ENCODE assay signal across 13 cellular contexts in genomic region chr2:11553661-11554429, GRCh38. TPM values are rescaled to one million over a fixed set of nuclear protein-coding genes. Genes with fewer than 3 reads are reported as not detected.
DNase-seq lines count a peak whose midpoint lies in the region; ATAC-seq, FAIRE-seq and TF ChIP-seq lines count a peak whose summit lies in the region.
"Had no signal": no experiment of that assay in that cellular context is flagged by ENCODE, and none has a peak within 500 bp of the region (broad histone marks: within the 10 kb centered on the region; RNA-seq: fewer than 3 reads in every experiment).

No MANE protein-coding gene starts in this region.

- H2AFZ ChIP-seq in H9 (ENCODE audit: low read length) (no peak overlapping the region), hepatocyte (peak overlapping the region; percentile 28)

- H3K9me2 ChIP-seq in hepatocyte (replicated peaks; ENCODE audit: insufficient read depth), result no peaks in the 10 kb centered on the region

- FAIRE-seq in RCC 7860 (lab: Jason Lieb, UNC), result peak; percentile 68
- FAIRE-seq: small intestine had no signal

- no peak overlapping the region for H3K4me3 ChIP-seq in hepatocyte

- H3K4me1 Mint-ChIP-seq in H9, result peaks cover 27 to 47% of the 10 kb centered on the region in 2 experiments
- peaks cover 5% of the 10 kb centered on the region for H3K4me1 Mint-ChIP-seq in activated naive CD8-positive, alpha-beta T cell treated with anti-CD3 and anti-CD28 coated beads for 36 hours

- peaks cover 0 to 4% of the 10 kb centered on the region in 2 experiments; a peak in 1 of 5 replicates for H3K9me3 Mint-ChIP-seq in H9
- no peaks in the 10 kb centered on the region for H3K9me3 Mint-ChIP-seq in activated naive CD8-positive, alpha-beta T cell treated with anti-CD3 and anti-CD28 coated beads for 36 hours
- H3K9me3 Mint-ChIP-seq: activated CD8-positive, alpha-beta T cell treated with anti-CD3 and anti-CD28 coated beads for 36 hours had no signal

- H4K8ac ChIP-seq in H9 (replicated peaks; ENCODE audit: insufficient read length, low read depth, low read length), result no peak overlapping the region

- H4K5ac ChIP-seq in H9 (ENCODE audit: insufficient read length, low read depth, low read length), result no peak overlapping the region

- no peaks in the 10 kb centered on the region for H3K9me3 ChIP-seq in H9 (ENCODE audit: control insufficient read depth, low read depth, low read length)
- no peaks in the 10 kb centered on the region for H3K9me3 ChIP-seq in hepatocyte (ENCODE audit: low read depth)

- peak overlapping the region; percentile 6 for H3K18ac ChIP-seq in H9 (ENCODE audit: insufficient read length, low read depth, low read length)

- no peak overlapping the region for H3K4me3 Mint-ChIP-seq in H9
- no peak overlapping the region for H3K4me3 Mint-ChIP-seq in activated naive CD8-positive, alpha-beta T cell treated with anti-CD3 and anti-CD28 coated beads for 36 hours
- H3K4me3 Mint-ChIP-seq: activated CD8-positive, alpha-beta T cell treated with anti-CD3 and anti-CD28 coated beads for 36 hours had no signal

- no peak overlapping the region for H2BK12ac ChIP-seq in H9 (ENCODE audit: insufficient read length, low read depth, low read length)

- H3K79me2 ChIP-seq in H9 (ENCODE audit: insufficient read depth, low read length) (no peaks in the 10 kb centered on the region), hepatocyte (no peaks in the 10 kb centered on the region)

- no peaks in the 10 kb centered on the region for H3K27me3 ChIP-seq in H9 (ENCODE audit: insufficient read depth, low read length)
- H3K27me3 ChIP-seq in hepatocyte, result no peaks in the 10 kb centered on the region

- H3K79me1 ChIP-seq in H9 (ENCODE audit: insufficient read depth, low read depth, low read length, poor library complexity, severe bottlenecking), result no peaks in the 10 kb centered on the region

- H3K36me3 ChIP-seq in hepatocyte (replicated peaks; ENCODE audit: insufficient read depth, low read depth), result no peaks in the 10 kb centered on the region

- H3K27ac ChIP-seq in H9 (ENCODE audit: insufficient read length, low read depth, low read length), result no peak overlapping the region
- H3K27ac ChIP-seq in hepatocyte, result no peak overlapping the region

- no peak overlapping the region for H2AK5ac ChIP-seq in H9 (ENCODE audit: insufficient read length, low read length)

- no peak overlapping the region for H3K14ac ChIP-seq in H9 (ENCODE audit: insufficient read depth, low read length)

- H3K23me2 ChIP-seq in H9 (ENCODE audit: insufficient read length, low read depth, low read length, poor library complexity, severe bottlenecking), result no peaks in the 10 kb centered on the region

- peaks cover 0 to 4% (median 0%) of the 10 kb centered on the region in 3 experiments; a peak in 3 of 7 replicates for H3K36me3 Mint-ChIP-seq in H9 (ENCODE audit: insufficient read depth in 1 of 3, low read depth in 3 of 3)
- no peaks in the 10 kb centered on the region for H3K36me3 Mint-ChIP-seq in activated naive CD8-positive, alpha-beta T cell treated with anti-CD3 and anti-CD28 coated beads for 36 hours

- TF ChIP-seq CTCF in H9 (conservative IDR thresholded peaks at IDR 0.05) (no peak), hepatocyte (IDR thresholded peaks at IDR 0.05; ENCODE audit: poor library complexity) (no peak)

- H3K4me1 ChIP-seq in H9 (ENCODE audit: insufficient read depth, low read length), result peaks cover 10% of the 10 kb centered on the region; the same call in 1 of the 2 replicates
- peaks cover 9% of the 10 kb centered on the region for H3K4me1 ChIP-seq in hepatocyte (ENCODE audit: insufficient read depth)

- no peak overlapping the region for H2BK20ac ChIP-seq in H9 (ENCODE audit: low read depth, low read length, poor library complexity, severe bottlenecking)

- H3K4me2 ChIP-seq in H9 (ENCODE audit: insufficient read depth, insufficient read length, low read length) (no peak overlapping the region), hepatocyte (peak overlapping the region; percentile 5)

- peaks cover 2% of the 10 kb centered on the region for H4K20me1 ChIP-seq in H9 (ENCODE audit: control insufficient read depth, insufficient read depth, insufficient read length)
- H4K20me1 ChIP-seq in hepatocyte (ENCODE audit: insufficient read depth, poor library complexity, severe bottlenecking), result no peaks in the 10 kb centered on the region

- H2BK5ac ChIP-seq in H9 (ENCODE audit: insufficient read length, low read length), result no peak overlapping the region

- H3K4ac ChIP-seq in H9 (ENCODE audit: low read depth, low read length), result no peak overlapping the region

- H3T11ph ChIP-seq in H9 (ENCODE audit: low read length), result no peak overlapping the region

- no peak overlapping the region for H2BK120ac ChIP-seq in H9 (ENCODE audit: low read depth, low read length, poor library complexity, severe bottlenecking)

- H3K27ac Mint-ChIP-seq in H9, result peak overlapping the region in 1 of 3 experiments; percentile 18; a peak in 2 of 7 replicates
- no peak overlapping the region for H3K27ac Mint-ChIP-seq in activated naive CD8-positive, alpha-beta T cell treated with anti-CD3 and anti-CD28 coated beads for 36 hours
- H3K27ac Mint-ChIP-seq: activated CD8-positive, alpha-beta T cell treated with anti-CD3 and anti-CD28 coated beads for 36 hours had no signal

- H3K27me3 Mint-ChIP-seq in H9 (ENCODE audit: low read depth), result no peaks in the 10 kb centered on the region; the same call in 1 of the 2 replicates
- H3K27me3 Mint-ChIP-seq in activated naive CD8-positive, alpha-beta T cell treated with anti-CD3 and anti-CD28 coated beads for 36 hours, result peaks cover 51% of the 10 kb centered on the region

- no peak overlapping the region for H3K9ac ChIP-seq in H9 (ENCODE audit: extremely low read depth, insufficient read length, low read length)

- H4K91ac ChIP-seq in H9 (ENCODE audit: insufficient read length, low read depth, low read length), result no peak overlapping the region

- no peak overlapping the region for H3K56ac ChIP-seq in H9 (ENCODE audit: insufficient read length, low read depth, low read length)

- no peak overlapping the region for H2BK15ac ChIP-seq in H9 (ENCODE audit: low read depth, low read length)

- DNase-seq in A172 (ENCODE audit: low spot score) (peak; percentile 91), H9 (no peak), RCC 7860 (ENCODE audit: low spot score) (peak; percentile 48), hepatocyte (ENCODE audit: low spot score) (no peak), NCI-H1930 (lab: John Stamatoyannopoulos, UW) (no peak), inferior parietal cortex (ENCODE audit: extremely low spot score) (no peak)
- no peak for DNase-seq in activated naive CD8-positive, alpha-beta T cell treated with anti-CD3 and anti-CD28 coated beads for 36 hours
- DNase-seq: activated CD8-positive, alpha-beta T cell treated with anti-CD3 and anti-CD28 coated beads for 36 hours; left ventricle myocardium superior; NCI-H1436; small intestine; stimulated activated naive CD4-positive, alpha-beta T cell had no signal

- no peak overlapping the region for H3K23ac ChIP-seq in H9 (ENCODE audit: insufficient read length, low read depth, low read length)

- no peak for ATAC-seq in HG03571 (IDR thresholded peaks at IDR 0.05; ENCODE audit: unreplicated experiment)
- ATAC-seq: activated CD8-positive, alpha-beta T cell treated with anti-CD3 and anti-CD28 coated beads for 36 hours; left ventricle myocardium superior had no signal

- WGBS in H9 (ENCODE audit: extremely low coverage, insufficient read length, low lambda C conversion rate), result no CpG with 5 or more reads among the region's 11 CpGs
- 67% methylated on average over 11 of the region's 11 CpGs for WGBS in hepatocyte (ENCODE audit: low lambda C conversion rate, missing lambda C conversion rate)

RNA-seq across cellular contexts. Expression of gene GREB1, which starts 20.0 kb away (rescaled TPM):
- total RNA-seq in A172 (2014; rRNA removed; shearing (Covaris generic)), result 2.8 and 3.4 TPM in 2 replicates
- total RNA-seq in H9 (2021) (15.3 and 16.5 TPM in 2 replicates), hepatocyte (4.0 and 5.7 TPM in 2 replicates)
- polyA plus RNA-seq in hepatocyte, result 3.3 and 6.4 TPM in 2 replicates
- 1 to 10 TPM in 1 of 2 experiments, under 1 TPM in 1; 0.52 to 1.0 TPM for total RNA-seq in activated naive CD8-positive, alpha-beta T cell treated with anti-CD3 and anti-CD28 coated beads for 36 hours

Comparison
In these comparisons a context has a peak if more than half of its experiments do, and no peak if none do; other contexts are left out.
1. DNase-seq: peak in A172 (single experiment) and RCC 7860 (single experiment); none in H9 (single experiment), hepatocyte (single experiment), NCI-H1930 (0 of 2), activated naive CD8-positive, alpha-beta T cell treated with anti-CD3 and anti-CD28 coated beads for 36 hours (single experiment) and inferior parietal cortex (single experiment).